ENCODE assay signal across 1 cellular context in the genomic region with DNA sequence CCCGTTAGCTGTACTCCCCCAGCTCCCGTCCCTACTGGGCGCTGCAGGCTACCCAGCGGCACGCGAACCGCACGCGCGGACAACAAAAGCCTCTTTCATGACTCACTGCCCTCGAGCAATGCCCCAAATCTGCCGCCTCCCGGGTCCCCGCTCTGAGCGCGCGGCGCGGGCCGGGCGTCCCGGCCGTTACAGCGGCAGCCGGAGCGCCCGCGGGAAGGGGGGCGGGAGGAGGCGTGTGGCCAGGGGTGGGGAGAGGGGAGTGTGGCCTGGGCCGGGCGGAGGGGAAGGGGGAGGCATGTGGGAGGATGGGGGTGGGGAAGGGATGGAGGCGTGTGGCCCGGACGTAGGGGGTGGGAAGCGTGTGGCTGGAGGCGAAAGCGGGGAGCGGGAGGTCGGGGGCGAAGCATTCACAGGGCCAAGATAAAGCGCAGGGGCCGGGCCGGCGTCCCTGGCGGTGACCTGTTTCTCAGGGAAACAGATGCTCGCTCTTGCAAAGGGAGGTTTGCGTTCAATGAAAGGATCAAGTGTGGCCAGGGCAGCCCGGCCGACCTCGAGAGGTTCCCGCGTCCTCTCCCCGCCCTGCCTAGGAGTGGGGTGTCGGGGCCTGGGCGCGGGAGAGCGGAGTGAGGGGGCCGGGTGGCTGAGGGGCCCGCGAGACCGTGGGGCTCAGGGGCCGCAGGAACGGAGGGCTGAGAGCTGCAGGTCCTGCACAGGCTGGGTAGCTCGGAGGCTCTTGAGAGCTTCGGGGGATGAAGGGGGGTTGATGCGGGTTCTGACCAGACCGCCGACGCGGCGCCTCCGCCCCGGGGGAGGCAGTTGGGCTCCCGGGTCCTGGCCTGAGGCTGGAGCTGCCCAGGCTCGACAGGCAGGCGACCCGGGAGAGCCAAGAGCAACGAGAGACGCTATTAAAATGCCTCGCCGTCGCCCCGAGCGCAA.
A peak's percentile ranks its signal among the peaks of the same experiment; 100 is the strongest.
TF ChIP-seq lines count a peak whose summit lies in the region.

No MANE protein-coding gene starts in this region.

TF ChIP-seq in HEK293, 187 proteins besides CTCF, POLR2A, EP300 and RAD21 (continued from another document):
- TF ChIP-seq, protein P1, sequence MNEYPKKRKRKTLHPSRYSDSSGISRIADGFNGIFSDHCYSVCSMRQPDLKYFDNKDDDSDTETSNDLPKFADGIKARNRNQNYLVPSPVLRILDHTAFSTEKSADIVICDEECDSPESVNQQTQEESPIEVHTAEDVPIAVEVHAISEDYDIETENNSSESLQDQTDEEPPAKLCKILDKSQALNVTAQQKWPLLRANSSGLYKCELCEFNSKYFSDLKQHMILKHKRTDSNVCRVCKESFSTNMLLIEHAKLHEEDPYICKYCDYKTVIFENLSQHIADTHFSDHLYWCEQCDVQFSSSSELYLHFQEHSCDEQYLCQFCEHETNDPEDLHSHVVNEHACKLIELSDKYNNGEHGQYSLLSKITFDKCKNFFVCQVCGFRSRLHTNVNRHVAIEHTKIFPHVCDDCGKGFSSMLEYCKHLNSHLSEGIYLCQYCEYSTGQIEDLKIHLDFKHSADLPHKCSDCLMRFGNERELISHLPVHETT (tag by site-specific recombination; IDR thresholded peaks at IDR 0.05) = no peak
- TF ChIP-seq, protein P2, sequence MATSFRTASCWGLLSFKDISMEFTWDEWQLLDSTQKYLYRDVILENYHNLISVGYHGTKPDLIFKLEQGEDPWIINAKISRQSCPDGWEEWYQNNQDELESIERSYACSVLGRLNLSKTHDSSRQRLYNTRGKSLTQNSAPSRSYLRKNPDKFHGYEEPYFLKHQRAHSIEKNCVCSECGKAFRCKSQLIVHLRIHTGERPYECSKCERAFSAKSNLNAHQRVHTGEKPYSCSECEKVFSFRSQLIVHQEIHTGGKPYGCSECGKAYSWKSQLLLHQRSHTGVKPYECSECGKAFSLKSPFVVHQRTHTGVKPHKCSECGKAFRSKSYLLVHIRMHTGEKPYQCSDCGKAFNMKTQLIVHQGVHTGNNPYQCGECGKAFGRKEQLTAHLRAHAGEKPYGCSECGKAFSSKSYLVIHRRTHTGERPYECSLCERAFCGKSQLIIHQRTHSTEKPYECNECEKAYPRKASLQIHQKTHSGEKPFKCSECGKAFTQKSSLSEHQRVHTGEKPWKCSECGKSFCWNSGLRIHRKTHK (tag by site-specific recombination; IDR thresholded peaks at IDR 0.05) = no peak
- TF ChIP-seq ZNF350 (tag by site-specific recombination; IDR thresholded peaks at IDR 0.05) (no peak), HOXC10 (CRISPR knock-in tag; IDR thresholded peaks at IDR 0.05) (no peak), ZSCAN30 (tag by site-specific recombination; IDR thresholded peaks at IDR 0.05) (no peak), KLF16 (tag by site-specific recombination; IDR thresholded peaks at IDR 0.05) (no peak), ZBTB17 (tag by site-specific recombination; IDR thresholded peaks at IDR 0.05) (no peak), ZNF558 (tag by site-specific recombination; IDR thresholded peaks at IDR 0.05) (no peak), ZNF548 (tag by site-specific recombination; IDR thresholded peaks at IDR 0.05) (no peak), BCL11A (tag by site-specific recombination; IDR thresholded peaks at IDR 0.05; ENCODE audit: low read depth) (no peak), KLF17 (tag by site-specific recombination; IDR thresholded peaks at IDR 0.05) (peak; percentile 76; the same call in 1 of the 2 replicates), ZNF488 (tag by site-specific recombination; IDR thresholded peaks at IDR 0.05) (peak; percentile 55; the same call in 1 of the 2 replicates), ZNF114 (tag by site-specific recombination; IDR thresholded peaks at IDR 0.05) (no peak), ZEB2 (tag by site-specific recombination; IDR thresholded peaks at IDR 0.05) (peak; percentile 58; the same call in 1 of the 2 replicates), ZNF311 (tag by site-specific recombination; IDR thresholded peaks at IDR 0.05; ENCODE audit: borderline replicate concordance) (no peak), PRDM4 (tag by site-specific recombination; IDR thresholded peaks at IDR 0.05) (peak; percentile 51), PRDM10 (tag by site-specific recombination; IDR thresholded peaks at IDR 0.05) (no peak), ZNF239 (tag by site-specific recombination; IDR thresholded peaks at IDR 0.05) (no peak), ZNF629 (tag by site-specific recombination; IDR thresholded peaks at IDR 0.05) (no peak)
- TF ChIP-seq, protein P3, sequence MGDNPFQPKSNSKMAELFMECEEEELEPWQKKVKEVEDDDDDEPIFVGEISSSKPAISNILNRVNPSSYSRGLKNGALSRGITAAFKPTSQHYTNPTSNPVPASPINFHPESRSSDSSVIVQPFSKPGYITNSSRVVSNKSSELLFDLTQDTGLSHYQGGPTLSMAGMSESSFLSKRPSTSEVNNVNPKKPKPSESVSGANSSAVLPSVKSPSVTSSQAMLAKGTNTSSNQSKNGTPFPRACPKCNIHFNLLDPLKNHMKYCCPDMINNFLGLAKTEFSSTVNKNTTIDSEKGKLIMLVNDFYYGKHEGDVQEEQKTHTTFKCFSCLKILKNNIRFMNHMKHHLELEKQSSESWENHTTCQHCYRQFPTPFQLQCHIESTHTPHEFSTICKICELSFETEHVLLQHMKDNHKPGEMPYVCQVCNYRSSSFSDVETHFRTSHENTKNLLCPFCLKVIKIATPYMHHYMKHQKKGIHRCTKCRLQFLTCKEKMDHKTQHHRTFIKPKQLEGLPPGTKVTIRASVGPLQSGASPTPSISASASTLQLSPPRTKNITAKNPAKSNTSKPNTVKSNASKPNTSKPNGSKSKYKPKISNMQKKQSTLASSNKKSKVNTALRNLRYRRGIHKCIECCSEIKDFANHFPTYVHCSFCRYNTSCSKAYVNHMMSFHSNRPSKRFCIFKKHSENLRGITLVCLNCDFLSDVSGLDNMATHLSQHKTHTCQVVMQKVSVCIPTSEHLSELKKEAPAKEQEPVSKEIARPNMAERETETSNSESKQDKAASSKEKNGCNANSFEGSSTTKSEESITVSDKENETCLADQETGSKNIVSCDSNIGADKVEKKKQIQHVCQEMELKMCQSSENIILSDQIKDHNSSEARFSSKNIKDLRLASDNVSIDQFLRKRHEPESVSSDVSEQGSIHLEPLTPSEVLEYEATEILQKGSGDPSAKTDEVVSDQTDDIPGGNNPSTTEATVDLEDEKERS (tag by site-specific recombination; IDR thresholded peaks at IDR 0.05) = no peak
